Comparison of ENCODE assay signal across 8 cellular contexts in genomic region chr14:23555882-23556699, GRCh38. TPM values are rescaled to one million over a fixed set of nuclear protein-coding genes. Genes with fewer than 3 reads are reported as not detected.
DNase-seq lines count a peak whose midpoint lies in the region; ATAC-seq and TF ChIP-seq lines count a peak whose summit lies in the region.

Gene THTPA, plus strand, starts transcription at chr14:23556271. Its CDS starts 487 bp downstream, at chr14:23556758.

- H3K4me1 Mint-ChIP-seq in effector memory CD8-positive, alpha-beta T cell (ENCODE audit: low read depth in 2 of 2), result peaks cover 28 to 29% of the 10 kb centered on the region in 2 donors

- peak within 1 kb of the TSS; percentile 92 to 94 for H3K4me3 Mint-ChIP-seq in effector memory CD8-positive, alpha-beta T cell

- DNase-seq in COLO668 (lab: John Stamatoyannopoulos, UW; ENCODE audit: unreplicated experiment), result peak; percentile 97
- peak; percentile 93 for DNase-seq in GM20000 (ENCODE audit: low spot score)
- peak; percentile 63 for DNase-seq in HS-5 (ENCODE audit: low read depth)
- peak; percentile 84 to 85 for DNase-seq in NOMO-1 (lab: John Stamatoyannopoulos, UW; ENCODE audit: unreplicated experiment in 2 of 2)
- peak; percentile 91 to 94 (median 93) for DNase-seq in effector memory CD8-positive, alpha-beta T cell
- peak; percentile 96 for DNase-seq in mesenteric fat pad (ENCODE audit: low spot score)
- peak; percentile 89 for DNase-seq in stimulated activated CD8-positive, alpha-beta memory T cell treated with anti-CD3 and anti-CD28 coated beads, Interleukin-15, amount 100 ng/mL, for 1 hour (ENCODE audit: low read depth)

- H3K27ac Mint-ChIP-seq in effector memory CD8-positive, alpha-beta T cell, result peak within 1 kb of the TSS; percentile 93 to 95

- peaks cover 24% of the 10 kb centered on the region for H3K36me3 Mint-ChIP-seq in effector memory CD8-positive, alpha-beta T cell (ENCODE audit: insufficient read depth)

- H3K9me3 Mint-ChIP-seq in effector memory CD8-positive, alpha-beta T cell, result no peaks in the 10 kb centered on the region

- peak; percentile 88 for ATAC-seq in effector memory CD8-positive, alpha-beta T cell (replicated peaks)

- no peaks in the 10 kb centered on the region for H3K27me3 Mint-ChIP-seq in effector memory CD8-positive, alpha-beta T cell

- no peak for TF ChIP-seq CTCF in GM20000 (IDR thresholded peaks at IDR 0.05; ENCODE audit: extremely low read depth, missing control alignments)

- POLR2A ChIA-PET in activated CD8-positive, alpha-beta memory T cell treated with anti-CD3 and anti-CD28 coated beads for 36 hours (lab: Charles Lee), result interaction anchor here (1.1 to 1.2 kb wide), 2 partner anchors 11 to 103 kb away, joined by 3 to 5 read pairs; partner anchors contain the start of gene AP1G2

- CTCF ChIA-PET in activated CD8-positive, alpha-beta memory T cell treated with anti-CD3 and anti-CD28 coated beads for 36 hours (lab: Charles Lee), result interaction anchor here (0.7 to 1.0 kb wide), 2 partner anchors 77 to 80 kb away, joined by 3 read pairs; no protein-coding TSS in a partner anchor

RNA-seq across cellular contexts. Expression of gene THTPA, which starts in this region (rescaled TPM):
- total RNA-seq in activated CD8-positive, alpha-beta memory T cell treated with anti-CD3 and anti-CD28 coated beads for 36 hours, result 10 to 100 TPM; 11.3 to 13.1 TPM
- 16.7 TPM for total RNA-seq in mesenteric fat pad

Comparison
In these comparisons a context has a peak if more than half of its experiments do, and no peak if none do; other contexts are left out.
1. Peak in every context shown above with its lines: DNase-seq and ATAC-seq.